In the genomic region with DNA sequence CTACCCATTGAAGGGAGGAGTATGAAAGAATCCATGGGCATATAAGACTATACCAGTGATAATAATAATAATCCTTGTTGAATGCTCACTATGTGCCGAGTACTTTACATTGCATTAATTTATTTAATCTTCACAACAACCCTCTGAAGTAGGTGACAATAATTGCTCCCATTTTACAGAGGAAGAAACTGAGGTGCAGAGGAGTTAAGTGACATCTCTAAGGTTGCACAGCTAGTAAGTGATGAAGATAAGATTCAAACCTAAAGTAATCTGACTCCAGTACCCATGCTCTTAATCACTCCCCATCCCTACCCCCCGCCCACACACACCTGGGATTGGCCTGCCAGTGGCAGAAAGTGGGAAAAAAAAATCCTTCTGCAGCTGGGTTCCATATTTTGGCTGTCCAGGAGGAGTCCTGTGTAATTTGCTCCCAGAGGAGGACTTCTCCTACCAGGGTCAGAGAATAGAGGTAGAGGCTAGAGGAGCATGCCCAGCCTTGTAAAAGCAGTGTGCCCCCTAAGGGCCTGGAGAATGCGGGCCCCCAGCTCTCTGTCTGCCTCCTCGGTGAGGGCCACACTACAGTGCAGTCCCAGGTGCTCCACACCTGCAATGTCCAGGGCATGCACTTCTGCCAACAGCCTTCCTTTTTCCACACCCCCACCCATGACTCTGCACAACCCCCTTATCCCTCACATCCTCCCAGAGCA, we compare ENCODE assay signal across 1 cellular context.
TF ChIP-seq lines count a peak whose summit lies in the region.

No MANE protein-coding gene starts in this region.

TF ChIP-seq in H1, 55 proteins besides CTCF, POLR2A, EP300 and RAD21:
- TF ChIP-seq BRCA1 (IDR thresholded peaks at IDR 0.05; ENCODE audit: low read depth, low read length) (no peak), CHD1 (IDR thresholded peaks at IDR 0.05; ENCODE audit: low read depth, low read length) (no peak), BCL11A (IDR thresholded peaks at IDR 0.05; ENCODE audit: low read depth in 2 of 2, low read length in 2 of 2) (no peak)
TF ChIP-seq in H1: peak in this region for 0.
